Comparison of ENCODE assay signal across 1 cellular context in the genomic region with DNA sequence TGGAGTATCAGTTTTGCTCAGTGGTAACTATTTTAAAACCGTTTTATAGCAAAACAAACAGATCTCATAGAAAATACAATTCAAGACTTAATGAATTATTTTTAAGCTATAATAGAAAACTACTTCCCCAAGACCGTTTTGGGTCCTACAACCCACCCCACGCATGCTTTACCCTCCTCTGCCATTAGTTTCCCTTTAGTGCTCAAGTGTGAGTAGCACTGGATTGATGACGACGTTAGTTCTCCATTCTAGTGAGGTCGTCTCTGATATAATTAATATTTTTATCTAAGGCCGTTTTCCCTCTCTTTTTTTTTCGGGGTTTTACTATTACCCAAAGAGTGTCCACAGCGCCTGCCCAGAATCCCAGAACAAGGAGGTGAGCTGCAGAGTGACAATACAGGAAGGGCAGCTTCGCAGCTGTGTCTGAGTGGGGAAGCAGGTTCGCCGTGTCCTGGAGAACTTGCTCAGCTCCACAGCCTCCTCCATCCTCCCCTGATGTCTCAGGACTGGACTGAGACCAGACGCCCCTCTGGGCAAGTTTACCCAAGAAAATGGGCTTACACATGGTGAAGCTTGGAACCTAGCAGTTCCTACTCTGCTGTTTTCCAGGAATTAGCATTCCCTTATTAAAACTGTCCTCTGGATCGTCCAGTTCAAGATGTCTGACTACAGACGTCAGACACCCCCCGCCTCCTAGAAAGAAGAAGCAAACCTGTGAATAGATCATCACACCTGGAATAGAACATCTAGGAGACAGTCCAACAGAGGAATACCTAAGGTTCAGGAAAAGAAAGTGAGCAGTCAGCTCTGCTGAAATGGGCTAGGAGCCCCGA.
TF ChIP-seq lines count a peak whose summit lies in the region.

No MANE protein-coding gene starts in this region.

TF ChIP-seq in GM12878, 131 proteins besides CTCF, POLR2A, EP300 and RAD21 (continued from another document):
- TF ChIP-seq, protein P1, sequence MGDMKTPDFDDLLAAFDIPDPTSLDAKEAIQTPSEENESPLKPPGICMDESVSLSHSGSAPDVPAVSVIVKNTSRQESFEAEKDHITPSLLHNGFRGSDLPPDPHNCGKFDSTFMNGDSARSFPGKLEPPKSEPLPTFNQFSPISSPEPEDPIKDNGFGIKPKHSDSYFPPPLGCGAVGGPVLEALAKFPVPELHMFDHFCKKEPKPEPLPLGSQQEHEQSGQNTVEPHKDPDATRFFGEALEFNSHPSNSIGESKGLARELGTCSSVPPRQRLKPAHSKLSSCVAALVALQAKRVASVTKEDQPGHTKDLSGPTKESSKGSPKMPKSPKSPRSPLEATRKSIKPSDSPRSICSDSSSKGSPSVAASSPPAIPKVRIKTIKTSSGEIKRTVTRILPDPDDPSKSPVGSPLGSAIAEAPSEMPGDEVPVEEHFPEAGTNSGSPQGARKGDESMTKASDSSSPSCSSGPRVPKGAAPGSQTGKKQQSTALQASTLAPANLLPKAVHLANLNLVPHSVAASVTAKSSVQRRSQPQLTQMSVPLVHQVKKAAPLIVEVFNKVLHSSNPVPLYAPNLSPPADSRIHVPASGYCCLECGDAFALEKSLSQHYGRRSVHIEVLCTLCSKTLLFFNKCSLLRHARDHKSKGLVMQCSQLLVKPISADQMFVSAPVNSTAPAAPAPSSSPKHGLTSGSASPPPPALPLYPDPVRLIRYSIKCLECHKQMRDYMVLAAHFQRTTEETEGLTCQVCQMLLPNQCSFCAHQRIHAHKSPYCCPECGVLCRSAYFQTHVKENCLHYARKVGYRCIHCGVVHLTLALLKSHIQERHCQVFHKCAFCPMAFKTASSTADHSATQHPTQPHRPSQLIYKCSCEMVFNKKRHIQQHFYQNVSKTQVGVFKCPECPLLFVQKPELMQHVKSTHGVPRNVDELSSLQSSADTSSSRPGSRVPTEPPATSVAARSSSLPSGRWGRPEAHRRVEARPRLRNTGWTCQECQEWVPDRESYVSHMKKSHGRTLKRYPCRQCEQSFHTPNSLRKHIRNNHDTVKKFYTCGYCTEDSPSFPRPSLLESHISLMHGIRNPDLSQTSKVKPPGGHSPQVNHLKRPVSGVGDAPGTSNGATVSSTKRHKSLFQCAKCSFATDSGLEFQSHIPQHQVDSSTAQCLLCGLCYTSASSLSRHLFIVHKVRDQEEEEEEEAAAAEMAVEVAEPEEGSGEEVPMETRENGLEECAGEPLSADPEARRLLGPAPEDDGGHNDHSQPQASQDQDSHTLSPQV (IDR thresholded peaks at IDR 0.05), result no peak
- TF ChIP-seq IKZF2 (IDR thresholded peaks at IDR 0.05) (no peak), DPF2 (IDR thresholded peaks at IDR 0.05) (no peak), SP1 (IDR thresholded peaks at IDR 0.05; ENCODE audit: low read depth, low read length) (no peak), RAD51 (IDR thresholded peaks at IDR 0.05) (no peak), RELB (IDR thresholded peaks at IDR 0.05; ENCODE audit: low read depth) (no peak), POLR2AphosphoS5 (IDR thresholded peaks at IDR 0.05; ENCODE audit: low read length) (no peak), EED (IDR thresholded peaks at IDR 0.05; ENCODE audit: low read depth) (no peak), ZBED1 (IDR thresholded peaks at IDR 0.05; ENCODE audit: borderline replicate concordance) (no peak), TCF7 (IDR thresholded peaks at IDR 0.05; ENCODE audit: borderline replicate concordance) (no peak), FOXM1 (IDR thresholded peaks at IDR 0.05; ENCODE audit: low read depth, low read length) (no peak), CREB1 (IDR thresholded peaks at IDR 0.05; ENCODE audit: low read depth) (no peak)
- TF ChIP-seq, protein P2, sequence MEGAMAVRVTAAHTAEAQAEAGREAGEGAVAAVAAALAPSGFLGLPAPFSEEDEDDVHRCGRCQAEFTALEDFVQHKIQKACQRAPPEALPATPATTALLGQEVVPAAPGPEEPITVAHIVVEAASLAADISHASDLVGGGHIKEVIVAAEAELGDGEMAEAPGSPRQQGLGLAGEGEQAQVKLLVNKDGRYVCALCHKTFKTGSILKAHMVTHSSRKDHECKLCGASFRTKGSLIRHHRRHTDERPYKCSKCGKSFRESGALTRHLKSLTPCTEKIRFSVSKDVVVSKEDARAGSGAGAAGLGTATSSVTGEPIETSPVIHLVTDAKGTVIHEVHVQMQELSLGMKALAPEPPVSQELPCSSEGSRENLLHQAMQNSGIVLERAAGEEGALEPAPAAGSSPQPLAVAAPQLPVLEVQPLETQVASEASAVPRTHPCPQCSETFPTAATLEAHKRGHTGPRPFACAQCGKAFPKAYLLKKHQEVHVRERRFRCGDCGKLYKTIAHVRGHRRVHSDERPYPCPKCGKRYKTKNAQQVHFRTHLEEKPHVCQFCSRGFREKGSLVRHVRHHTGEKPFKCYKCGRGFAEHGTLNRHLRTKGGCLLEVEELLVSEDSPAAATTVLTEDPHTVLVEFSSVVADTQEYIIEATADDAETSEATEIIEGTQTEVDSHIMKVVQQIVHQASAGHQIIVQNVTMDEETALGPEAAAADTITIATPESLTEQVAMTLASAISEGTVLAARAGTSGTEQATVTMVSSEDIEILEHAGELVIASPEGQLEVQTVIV (IDR thresholded peaks at IDR 0.05; ENCODE audit: borderline replicate concordance, partially characterized antibody), result no peak
